ENCODE assay signal across 15 cellular contexts in the genomic region with DNA sequence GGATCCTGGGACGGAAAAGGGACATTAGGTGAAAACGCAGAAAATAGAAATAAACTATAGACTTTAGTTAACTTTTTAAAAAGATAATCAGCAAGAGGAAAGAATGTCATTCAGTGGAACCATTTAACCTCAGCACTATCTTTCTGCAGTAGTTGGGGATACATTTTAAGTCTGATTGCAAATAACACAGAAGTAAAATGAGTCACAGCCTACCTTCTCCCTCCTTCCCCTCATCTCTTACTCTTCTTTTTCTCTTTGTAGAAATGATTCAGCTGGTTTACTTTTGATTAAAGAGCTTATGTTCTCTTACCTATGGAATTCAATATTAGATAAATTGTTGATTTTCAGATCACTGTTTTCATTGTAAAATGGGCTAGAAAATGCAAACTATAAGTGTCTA.
A peak's percentile ranks its signal among the peaks of the same experiment; 100 is the strongest.
DNase-seq lines count a peak whose midpoint lies in the region; ATAC-seq and TF ChIP-seq lines count a peak whose summit lies in the region.
"Had no signal": no experiment of that assay in that cellular context is flagged by ENCODE, and none has a peak within 500 bp of the region (broad histone marks: within the 10 kb centered on the region; RNA-seq: fewer than 3 reads in every experiment).

No MANE protein-coding gene starts in this region.

- peaks cover 6% of the 10 kb centered on the region for H4K20me1 ChIP-seq in smooth muscle cell (ENCODE audit: low read depth)

- peaks cover 15% of the 10 kb centered on the region for H3K79me2 ChIP-seq in smooth muscle cell (ENCODE audit: low read depth)

- DNase-seq in activated T-cell treated with anti-CD3 and anti-CD28 coated beads, Interleukin-2, amount 50 U/mL, for 72 hours, result no peak
- DNase-seq in activated T-cell treated with anti-CD3 and anti-CD28 coated beads, Interleukin-2, amount 50 U/mL, for 48 hours, result no peak
- no peak for DNase-seq in right atrium auricular region (ENCODE audit: low spot score)
- no peak for DNase-seq in Right ventricle myocardium inferior (ENCODE audit: missing footprints)
- DNase-seq in smooth muscle cell (lab: John Stamatoyannopoulos, UW; ENCODE audit: unreplicated experiment), result no peak
- DNase-seq in epidermal melanocyte (ENCODE audit: insufficient read length, low spot score), result no peak
- DNase-seq: C1 segment of cervical spinal cord; Caco-2; CD4-positive, alpha-beta memory T cell; DND-41; GDM1; GOT3; H9 had no signal

- peak overlapping the region; percentile 47 for H3K9ac ChIP-seq in smooth muscle cell (ENCODE audit: low read depth)

- no peak overlapping the region for H2AFZ ChIP-seq in smooth muscle cell (ENCODE audit: low read depth)

- no peaks in the 10 kb centered on the region for H3K9me3 Mint-ChIP-seq in activated T-cell treated with anti-CD3 and anti-CD28 coated beads, Interleukin-2, amount 50 U/mL, for 72 hours
- H3K9me3 Mint-ChIP-seq: H9 had no signal

- 82% methylated on average over 2 of the region's 2 CpGs for WGBS in smooth muscle cell (ENCODE audit: low lambda C conversion rate)

- no peaks in the 10 kb centered on the region for H3K27me3 Mint-ChIP-seq in activated T-cell treated with anti-CD3 and anti-CD28 coated beads, Interleukin-2, amount 50 U/mL, for 72 hours (ENCODE audit: low read depth)
- H3K27me3 Mint-ChIP-seq: CD4-positive, alpha-beta memory T cell had no signal

- no peak for TF ChIP-seq CTCF in right atrium auricular region (IDR thresholded peaks at IDR 0.05)
- no peak for TF ChIP-seq CTCF in smooth muscle cell (IDR thresholded peaks at IDR 0.05; ENCODE audit: borderline replicate concordance, insufficient read depth, poor library complexity, severe bottlenecking)

- H3K9me3 ChIP-seq in right atrium auricular region (no peaks in the 10 kb centered on the region), smooth muscle cell (replicated peaks; ENCODE audit: low read depth) (no peaks in the 10 kb centered on the region)
- H3K9me3 ChIP-seq: Caco-2 had no signal

- peak overlapping the region; percentile 32 for H3K4me2 ChIP-seq in smooth muscle cell

- peaks cover 22% of the 10 kb centered on the region for H3K4me1 Mint-ChIP-seq in activated T-cell treated with anti-CD3 and anti-CD28 coated beads, Interleukin-2, amount 50 U/mL, for 72 hours (ENCODE audit: low read depth)

- peak overlapping the region in 1 of 2 donors; percentile 17 for H3K4me3 Mint-ChIP-seq in activated T-cell treated with anti-CD3 and anti-CD28 coated beads, Interleukin-2, amount 50 U/mL, for 72 hours
- H3K4me3 Mint-ChIP-seq: B cell; CD4-positive, alpha-beta memory T cell; H9 had no signal

- H3K27ac ChIP-seq in right atrium auricular region (peak overlapping the region; percentile 72 to 79), smooth muscle cell (ENCODE audit: low read depth) (peak overlapping the region; percentile 87)

- H3F3A ChIP-seq in smooth muscle cell (ENCODE audit: low read depth), result no peaks in the 10 kb centered on the region

- no peaks in the 10 kb centered on the region for H3K27me3 ChIP-seq in right atrium auricular region
- H3K27me3 ChIP-seq in smooth muscle cell (ENCODE audit: low read depth), result no peaks in the 10 kb centered on the region

- H3K4me3 ChIP-seq in right atrium auricular region (no peak overlapping the region), smooth muscle cell (no peak overlapping the region)

- H3K27ac Mint-ChIP-seq in activated T-cell treated with anti-CD3 and anti-CD28 coated beads, Interleukin-2, amount 50 U/mL, for 72 hours, result no peak overlapping the region
- H3K27ac Mint-ChIP-seq: B cell, H9 had no signal

- ATAC-seq in activated T-cell treated with anti-CD3 and anti-CD28 coated beads, Interleukin-2, amount 50 U/mL, for 72 hours (replicated peaks in 1 of 2), result peak; percentile 47 to 65
- ATAC-seq in Right ventricle myocardium inferior (no peak), HG02852 (IDR thresholded peaks at IDR 0.05; ENCODE audit: unreplicated experiment) (no peak)

- intact Hi-C loops in Right ventricle myocardium inferior (cut with DNase I), result no loop called here

- H3K36me3 Mint-ChIP-seq in activated T-cell treated with anti-CD3 and anti-CD28 coated beads, Interleukin-2, amount 50 U/mL, for 72 hours (ENCODE audit: insufficient read depth in 2 of 2), result peaks cover 0 to 2% of the 10 kb centered on the region in 2 donors

- H3K4me1 ChIP-seq in right atrium auricular region, result peaks cover 0 to 52% of the 10 kb centered on the region in 2 donors
- H3K4me1 ChIP-seq in smooth muscle cell (ENCODE audit: low read depth), result peaks cover 4% of the 10 kb centered on the region
- H3K4me1 ChIP-seq: Caco-2 had no signal

- H3K36me3 ChIP-seq in right atrium auricular region (no peaks in the 10 kb centered on the region), smooth muscle cell (ENCODE audit: low read depth) (no peaks in the 10 kb centered on the region)

Comparison
In these comparisons a context has a peak if more than half of its experiments do, and no peak if none do; other contexts are left out.
1. ATAC-seq: peak in activated T-cell treated with anti-CD3 and anti-CD28 coated beads, Interleukin-2, amount 50 U/mL, for 72 hours (2 of 2); none in Right ventricle myocardium inferior (single experiment) and HG02852 (single experiment).